ENCODE assay signal across 24 cellular contexts in the genomic region with DNA sequence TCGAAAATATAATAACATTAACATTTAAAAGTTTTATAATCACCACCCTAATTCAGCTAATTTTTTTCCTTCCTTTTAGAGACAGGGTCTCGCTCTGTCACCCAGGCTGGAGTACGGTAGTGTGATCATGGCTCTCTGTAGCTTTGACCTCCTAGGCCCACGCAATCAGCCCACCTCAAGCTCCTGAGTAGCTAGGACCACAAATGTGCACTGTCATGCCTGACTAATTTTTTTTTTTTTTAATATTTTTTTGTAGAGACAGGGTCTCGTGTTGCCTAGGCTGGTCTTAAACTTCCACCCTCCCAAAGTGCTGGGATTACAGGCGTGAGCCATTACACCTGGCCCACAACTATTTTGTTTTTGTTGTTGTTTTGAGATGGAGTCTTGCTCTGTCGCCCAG.
"Had no signal": no experiment of that assay in that cellular context is flagged by ENCODE, and none has a peak within 500 bp of the region (broad histone marks: within the 10 kb centered on the region; RNA-seq: fewer than 3 reads in every experiment).

No MANE protein-coding gene starts in this region.

- H3K4me1 ChIP-seq: prostate gland, tibial nerve had no signal

- H3K27me3 ChIP-seq: hepatocyte, ovary, tibial nerve, uterus had no signal

- H3K27me3 Mint-ChIP-seq: naive thymus-derived CD4-positive, alpha-beta T cell; natural killer cell treated with Interleukin-12 subunit alpha and Interleukin-12 subunit beta and Interleukin-15 and Interleukin-18, amount 100 ng/mL, for 72 hours; stimulated activated naive CD8-positive, alpha-beta T cell treated with anti-CD3 and anti-CD28 coated beads, Interleukin-15, amount 100 ng/mL, for 72 hours; type B pancreatic cell had no signal

- ATAC-seq: mucosa of descending colon; naive thymus-derived CD4-positive, alpha-beta T cell; natural killer cell treated with Interleukin-12 subunit alpha and Interleukin-12 subunit beta and Interleukin-15 and Interleukin-18, amount 100 ng/mL, for 72 hours; right cardiac atrium; sciatic nerve; stimulated activated naive CD8-positive, alpha-beta T cell treated with anti-CD3 and anti-CD28 coated beads, Interleukin-15, amount 100 ng/mL, for 72 hours had no signal

- H3K9me3 Mint-ChIP-seq: naive thymus-derived CD4-positive, alpha-beta T cell; natural killer cell treated with Interleukin-12 subunit alpha and Interleukin-12 subunit beta and Interleukin-15 and Interleukin-18, amount 100 ng/mL, for 72 hours; stimulated activated naive CD8-positive, alpha-beta T cell treated with anti-CD3 and anti-CD28 coated beads, Interleukin-15, amount 100 ng/mL, for 72 hours; type B pancreatic cell had no signal

- H3K27ac Mint-ChIP-seq: stimulated activated naive CD8-positive, alpha-beta T cell treated with anti-CD3 and anti-CD28 coated beads, Interleukin-15, amount 100 ng/mL, for 72 hours; type B pancreatic cell had no signal

- H3K4me3 Mint-ChIP-seq: naive thymus-derived CD4-positive, alpha-beta T cell; natural killer cell treated with Interleukin-12 subunit alpha and Interleukin-12 subunit beta and Interleukin-15 and Interleukin-18, amount 100 ng/mL, for 72 hours; stimulated activated naive CD8-positive, alpha-beta T cell treated with anti-CD3 and anti-CD28 coated beads, Interleukin-15, amount 100 ng/mL, for 72 hours; type B pancreatic cell had no signal

- DNase-seq: islet precursor cell; left ventricle myocardium inferior; midbrain; mucosa of descending colon; naive thymus-derived CD4-positive, alpha-beta T cell; ovary; retina; right cardiac atrium; stimulated activated CD4-positive, alpha-beta T cell treated with anti-CD3 and anti-CD28 coated beads, Interleukin-12 subunit alpha, Interleukin-12 subunit beta, amount 100 ng/mL, for 4 hours; stimulated activated CD4-positive, alpha-beta T cell treated with anti-CD3 and anti-CD28 coated beads, Interleukin-15, amount 100 ng/mL, for 24 hours; stimulated activated CD4-positive, alpha-beta T cell treated with anti-CD3 and anti-CD28 coated beads, Interleukin-2, amount 100 ng/mL, for 24 hours; stimulated activated CD4-positive, alpha-beta T cell treated with anti-CD3 and anti-CD28 coated beads, Interleukin-4, amount 100 ng/mL, for 1 hour; stimulated activated naive CD4-positive, alpha-beta T cell treated with Interleukin-2 at 50 U/mL for 16 hours; stimulated activated naive CD8-positive, alpha-beta T cell treated with anti-CD3 and anti-CD28 coated beads, Interleukin-15, amount 100 ng/mL, for 72 hours; substantia nigra; uterus had no signal

- H3K9me3 ChIP-seq: left ventricle myocardium inferior, mucosa of descending colon, ovary, prostate gland, tibial nerve, uterus had no signal

- H3K4me3 ChIP-seq: hepatocyte, left ventricle myocardium inferior, lung, mucosa of descending colon, ovary, prostate gland, skin epidermis, tibial nerve, uterus had no signal

- H3K4me1 Mint-ChIP-seq: stimulated activated naive CD8-positive, alpha-beta T cell treated with anti-CD3 and anti-CD28 coated beads, Interleukin-15, amount 100 ng/mL, for 72 hours had no signal

- H2AFZ ChIP-seq: hepatocyte had no signal

- H3K4me2 ChIP-seq: hepatocyte had no signal

- H3K27ac ChIP-seq: hepatocyte, left ventricle myocardium inferior, ovary, prostate gland, skin epidermis, tibial nerve, uterus had no signal

- H3K36me3 ChIP-seq: ovary, prostate gland had no signal

- H3K79me2 ChIP-seq: hepatocyte had no signal
